Comparison of ENCODE assay signal across 9 cellular contexts in the genomic region with DNA sequence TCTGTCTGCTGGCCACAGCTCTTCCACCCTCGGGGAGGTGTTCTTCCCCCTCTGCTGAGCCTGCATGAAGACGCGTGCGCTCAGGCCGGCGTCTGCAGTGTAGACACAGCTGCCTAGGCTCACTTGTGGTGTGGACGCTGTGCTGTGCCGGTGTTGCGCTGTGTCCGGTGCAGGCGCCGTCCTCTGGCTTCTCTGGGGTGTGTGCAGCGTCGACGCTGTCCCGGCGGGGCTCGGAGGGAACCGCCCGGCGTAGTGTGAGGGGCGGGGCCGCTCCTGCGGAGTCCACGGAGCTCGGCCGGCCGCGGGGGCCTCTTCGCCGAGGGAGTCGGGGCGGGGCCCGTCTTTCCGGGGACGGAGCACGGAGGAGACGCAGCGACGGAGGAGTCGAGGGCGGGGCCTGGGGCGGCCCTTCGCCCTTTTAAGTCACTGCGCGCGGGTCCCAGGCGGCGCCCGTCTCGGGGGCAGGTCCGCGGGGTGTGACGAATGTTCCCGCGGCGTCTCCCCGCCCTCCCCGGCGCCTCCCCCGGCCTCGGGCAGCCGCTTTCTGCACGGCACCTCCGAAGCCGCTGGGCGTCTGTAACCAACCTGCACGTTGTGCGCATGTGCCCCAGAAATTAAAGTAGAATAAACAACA. TPM values are rescaled to one million over a fixed set of nuclear protein-coding genes. Genes with fewer than 3 reads are reported as not detected.
DNase-seq lines count a peak whose midpoint lies in the region; ATAC-seq, FAIRE-seq and TF ChIP-seq lines count a peak whose summit lies in the region.
"Had no signal": no experiment of that assay in that cellular context is flagged by ENCODE, and none has a peak within 500 bp of the region (broad histone marks: within the 10 kb centered on the region; RNA-seq: fewer than 3 reads in every experiment).

No MANE protein-coding gene starts in this region.

- peak; percentile 90 for FAIRE-seq in endothelial cell of umbilical vein (lab: Jason Lieb, UNC)

- TF ChIP-seq POLR2A in endothelial cell of umbilical vein (IDR thresholded peaks at IDR 0.05; ENCODE audit: low read depth, low read length): no peak

- H3K4me3 ChIP-seq in endothelial cell of umbilical vein (replicated peaks in 1 of 3; ENCODE audit: insufficient read depth in 1 of 3, low read depth in 1 of 3, low read length in 3 of 3): peak overlapping the region; percentile 44 to 69 (median 44)
- H3K4me3 ChIP-seq in mononuclear cell (ENCODE audit: low read length): peak overlapping the region; percentile 47

- H3K4me2 ChIP-seq in endothelial cell of umbilical vein (ENCODE audit: insufficient read depth, low read length): peak overlapping the region; percentile 87
- H3K4me2 ChIP-seq: KMS-11 had no signal

- CTCF ChIA-PET in endothelial cell of umbilical vein (lab: Charles Lee): interaction anchor here (1.4 to 1.6 kb wide), 2 partner anchors 36 to 226 kb away, joined by 3 to 5 read pairs; no protein-coding TSS in a partner anchor

- H3K79me2 ChIP-seq in endothelial cell of umbilical vein (ENCODE audit: control insufficient read depth, insufficient read depth, low read length): no peaks in the 10 kb centered on the region

- H4K20me1 ChIP-seq in endothelial cell of umbilical vein (replicated peaks; ENCODE audit: control insufficient read depth, extremely low read depth, insufficient read depth, low read length): no peaks in the 10 kb centered on the region

- no peak overlapping the region for H3K27ac ChIP-seq in endothelial cell of umbilical vein (ENCODE audit: insufficient read depth, low read depth, low read length)
- H3K27ac ChIP-seq: KMS-11 had no signal

- ATAC-seq in GM18909 (IDR thresholded peaks at IDR 0.05; ENCODE audit: poor library complexity, unreplicated experiment) (peak; percentile 90), HG03196 (IDR thresholded peaks at IDR 0.05; ENCODE audit: unreplicated experiment) (peak; percentile 92)

- peak overlapping the region; percentile 67 for H3K9ac ChIP-seq in endothelial cell of umbilical vein (replicated peaks; ENCODE audit: extremely low read depth, insufficient read depth, low read length)
- H3K9ac ChIP-seq: KMS-11 had no signal

- dilution Hi-C loops in endothelial cell of umbilical vein (cut with MboI; ENCODE audit: extremely low pct_ligation_motif_present, low sequenced_read_pairs): no loop called here

- DNase-seq in AML-193 (lab: John Stamatoyannopoulos, UW) (peak; percentile 90 to 91), NOMO-1 (lab: John Stamatoyannopoulos, UW; ENCODE audit: unreplicated experiment in 2 of 2) (peak; percentile 94 to 97), endothelial cell of umbilical vein (ENCODE audit: low read depth, low spot score) (peak; percentile 77)
- DNase-seq in activated CD8-positive, alpha-beta memory T cell treated with anti-CD3 and anti-CD28 coated beads, Interleukin-2, amount 50 U/mL, for 1 hour (ENCODE audit: extremely low read depth): peak; percentile 73
- DNase-seq in stimulated activated CD8-positive, alpha-beta memory T cell treated with anti-CD3 and anti-CD28 coated beads, Interleukin-15, amount 100 ng/mL, for 48 hours (ENCODE audit: low read depth in 2 of 2): peak; percentile 91 to 95

- peak in 1 of 2 donors; percentile 5 for TF ChIP-seq CTCF in endothelial cell of umbilical vein (IDR thresholded peaks at IDR 0.05; ENCODE audit: extremely low read depth in 1 of 2, insufficient read depth in 1 of 2, low read depth in 1 of 2, low read length in 2 of 2)

- intact Hi-C loops in endothelial cell of umbilical vein (cut with micrococcal nuclease): no loop called here

- H3K27me3 ChIP-seq in endothelial cell of umbilical vein (ENCODE audit: control insufficient read depth in 2 of 2, insufficient read depth in 2 of 2, low read length in 2 of 2) (peaks cover 0 to 5% of the 10 kb centered on the region in 2 experiments), mononuclear cell (ENCODE audit: insufficient read depth, low read length) (no peaks in the 10 kb centered on the region)

- no TSS peak for BruUV-seq in endothelial cell of umbilical vein (replicated peaks; lab: Mats Ljungman, UMichigan)

- H3K36me3 ChIP-seq in endothelial cell of umbilical vein (ENCODE audit: control insufficient read depth in 2 of 2, extremely low read depth in 1 of 2, insufficient read depth in 2 of 2, low read length in 2 of 2): no peaks in the 10 kb centered on the region

- no peaks in the 10 kb centered on the region for H3K9me1 ChIP-seq in endothelial cell of umbilical vein (replicated peaks; ENCODE audit: control insufficient read depth, extremely low read depth, insufficient read depth, low read length)

- H3K9me3 ChIP-seq in endothelial cell of umbilical vein (replicated peaks; ENCODE audit: control insufficient read depth, insufficient read depth, low read length) (no peaks in the 10 kb centered on the region), mononuclear cell (ENCODE audit: low read depth, low read length) (no peaks in the 10 kb centered on the region)

- POLR2A ChIA-PET in endothelial cell of umbilical vein (lab: Charles Lee): no interaction called here

- H3K4me1 ChIP-seq in endothelial cell of umbilical vein (ENCODE audit: control insufficient read depth, extremely low read depth, insufficient read depth, low read length) (peaks cover 8% of the 10 kb centered on the region), mononuclear cell (ENCODE audit: insufficient read depth, low read length) (peaks cover 42% of the 10 kb centered on the region)

- H2AFZ ChIP-seq in endothelial cell of umbilical vein (ENCODE audit: low read depth, low read length): peak overlapping the region; percentile 96

TF ChIP-seq in endothelial cell of umbilical vein, 7 proteins besides CTCF, POLR2A, EP300 and RAD21:
- TF ChIP-seq, protein P1, sequence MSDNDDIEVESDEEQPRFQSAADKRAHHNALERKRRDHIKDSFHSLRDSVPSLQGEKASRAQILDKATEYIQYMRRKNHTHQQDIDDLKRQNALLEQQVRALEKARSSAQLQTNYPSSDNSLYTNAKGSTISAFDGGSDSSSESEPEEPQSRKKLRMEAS (IDR thresholded peaks at IDR 0.05; ENCODE audit: insufficient read depth, insufficient read length): no peak
- TF ChIP-seq JUN (IDR thresholded peaks at IDR 0.05; ENCODE audit: borderline replicate concordance, insufficient read depth, insufficient read length, low read depth) (no peak), EZH2 (IDR thresholded peaks at IDR 0.05; ENCODE audit: borderline replicate concordance, low read depth, low read length, severe bottlenecking) (peak; percentile 31), MYC (IDR thresholded peaks at IDR 0.05; ENCODE audit: low read depth, low read length) (no peak), FOS (IDR thresholded peaks at IDR 0.05; ENCODE audit: borderline replicate concordance, insufficient read depth, low read length) (no peak), POLR2AphosphoS5 (IDR thresholded peaks at IDR 0.05; ENCODE audit: insufficient read depth, low read depth, low read length) (peak; percentile 31), GATA2 (IDR thresholded peaks at IDR 0.05; ENCODE audit: insufficient read depth, insufficient read length, low read depth, low read length) (no peak)

RNA-seq across cellular contexts. Expression of gene NOC4L, which starts 45.2 kb away (rescaled TPM):
- total RNA-seq in endothelial cell of umbilical vein: 28.0 and 29.4 TPM in 2 replicates
- 19.4 and 20.7 TPM in 2 replicates for polyA plus RNA-seq in endothelial cell of umbilical vein
- polyA plus RNA-seq in endothelial cell of umbilical vein (2011; cell fraction: cytosol; rRNA removed): 11.6 and 11.8 TPM in 2 replicates
- polyA plus RNA-seq in endothelial cell of umbilical vein (2011; cell fraction: nucleus; rRNA removed): 14.6 and 15.6 TPM in 2 replicates
- 18.8 and 21.7 TPM in 2 replicates for polyA plus RNA-seq in endothelial cell of umbilical vein (2012)
- polyA minus RNA-seq in endothelial cell of umbilical vein: 4.6 and 6.2 TPM in 2 replicates
- 14.8 TPM for polyA minus RNA-seq in endothelial cell of umbilical vein (2011; cell fraction: cytosol; rRNA and poly(A)+ RNA removed)
- polyA minus RNA-seq in endothelial cell of umbilical vein (2011; cell fraction: nucleus; rRNA and poly(A)+ RNA removed): 2.7 and 5.1 TPM in 2 replicates
- 3.3 TPM for total RNA-seq in mononuclear cell

RNA-seq across cellular contexts. Expression of gene DDX51, which starts 45.4 kb away (rescaled TPM):
- 23.5 and 27.2 TPM in 2 replicates for total RNA-seq in endothelial cell of umbilical vein
- polyA plus RNA-seq in endothelial cell of umbilical vein: 10.9 and 11.4 TPM in 2 replicates
- 10.2 and 13.6 TPM in 2 replicates for polyA plus RNA-seq in endothelial cell of umbilical vein (2011; cell fraction: cytosol; rRNA removed)
- polyA plus RNA-seq in endothelial cell of umbilical vein (2011; cell fraction: nucleus; rRNA removed): 50.7 and 55.5 TPM in 2 replicates
- polyA plus RNA-seq in endothelial cell of umbilical vein (2012): 16.9 and 19.1 TPM in 2 replicates
- polyA minus RNA-seq in endothelial cell of umbilical vein: 5.1 and 9.6 TPM in 2 replicates
- 14.8 TPM for polyA minus RNA-seq in endothelial cell of umbilical vein (2011; cell fraction: cytosol; rRNA and poly(A)+ RNA removed)
- 9.8 and 19.6 TPM in 2 replicates for polyA minus RNA-seq in endothelial cell of umbilical vein (2011; cell fraction: nucleus; rRNA and poly(A)+ RNA removed)
- total RNA-seq in mononuclear cell: 14.8 TPM
